ENCODE assay signal across 1 cellular context in the genomic region with DNA sequence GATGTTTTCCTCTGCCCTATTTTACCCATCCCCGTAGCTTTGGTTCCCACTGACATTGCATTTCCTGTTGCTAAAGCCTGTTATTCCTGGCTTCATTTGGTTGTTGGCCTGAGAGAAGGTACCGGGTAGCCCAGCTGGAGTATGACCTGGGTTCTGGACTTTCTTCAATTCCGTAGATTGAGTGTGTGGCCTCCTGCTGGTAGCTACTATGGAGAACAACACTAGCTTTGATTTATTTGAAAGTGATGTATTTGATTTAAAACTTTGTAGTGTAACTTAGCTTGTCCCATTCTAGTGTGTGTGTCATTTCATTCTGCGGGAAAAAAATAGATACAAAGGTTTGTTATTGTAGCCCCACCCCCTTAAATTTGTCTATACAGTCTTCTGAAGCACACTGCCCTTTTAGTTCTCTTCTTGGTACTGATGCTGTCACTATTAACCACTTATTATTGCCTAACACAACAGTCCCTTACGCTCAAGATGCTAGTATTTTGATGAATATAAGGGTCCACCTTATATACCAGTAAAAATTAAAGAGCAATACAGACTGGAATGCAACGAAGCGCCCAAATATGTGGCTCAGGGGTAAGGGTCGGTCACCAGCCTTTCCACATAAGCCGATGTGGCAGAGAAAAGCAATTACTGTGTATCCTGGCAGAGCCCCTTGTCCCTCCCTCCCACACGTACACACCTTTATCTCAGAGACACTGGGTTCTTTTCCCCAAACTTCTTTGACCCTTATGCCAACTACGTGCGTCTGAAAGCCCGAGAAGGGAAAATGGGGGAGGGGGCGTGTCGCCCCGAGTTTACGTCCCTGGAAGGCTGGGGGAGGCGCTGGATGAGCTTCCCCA.
TF ChIP-seq lines count a peak whose summit lies in the region.

No MANE protein-coding gene starts in this region.

TF ChIP-seq in K562, 482 proteins besides CTCF, POLR2A, EP300 and RAD21 (continued from another document):
- TF ChIP-seq RERE (CRISPR knock-in tag; IDR thresholded peaks at IDR 0.05; ENCODE audit: borderline replicate concordance): no peak
- peak; percentile 51; the same call in 1 of the 2 replicates for TF ChIP-seq HNRNPUL1 (IDR thresholded peaks at IDR 0.05; ENCODE audit: low read length)
- TF ChIP-seq KLF13 (tag; IDR thresholded peaks at IDR 0.05; ENCODE audit: borderline replicate concordance, low read depth): peak; percentile 77; the same call in 1 of the 2 replicates
- peak; percentile 26; the same call in 1 of the 2 replicates for TF ChIP-seq TARDBP (IDR thresholded peaks at IDR 0.05)
- no peak for TF ChIP-seq VEZF1 (CRISPR knock-in tag; IDR thresholded peaks at IDR 0.05)
- TF ChIP-seq TCF3 (CRISPR knock-in tag; IDR thresholded peaks at IDR 0.05): peak; percentile 12; the same call in 1 of the 2 replicates
- TF ChIP-seq NFIC (IDR thresholded peaks at IDR 0.05): no peak
- peak; percentile 95 to 98 for TF ChIP-seq RCOR1 (IDR thresholded peaks at IDR 0.05; ENCODE audit: borderline replicate concordance in 1 of 2, low read depth in 2 of 2, low read length in 2 of 2)
- 0 out of 2 replicates have a peak, but pooled peaks have one; percentile 49 for TF ChIP-seq ZNF561 (CRISPR knock-in tag; conservative IDR thresholded peaks at IDR 0.05)
- no peak for TF ChIP-seq PURB (CRISPR knock-in tag; IDR thresholded peaks at IDR 0.05; ENCODE audit: low read depth)
- TF ChIP-seq NR3C1 (CRISPR knock-in tag; IDR thresholded peaks at IDR 0.05): no peak
- TF ChIP-seq E2F1 (CRISPR knock-in tag; IDR thresholded peaks at IDR 0.05): 0 out of 2 replicates have a peak, but pooled peaks have one; percentile 13
- no peak for TF ChIP-seq CBFA2T3 (IDR thresholded peaks at IDR 0.05)
- peak; percentile 47; the same call in 1 of the 2 replicates for TF ChIP-seq ZNF23 (CRISPR knock-in tag; IDR thresholded peaks at IDR 0.05)
- 0 out of 2 replicates have a peak, but pooled peaks have one; percentile 78 for TF ChIP-seq KLF10 (CRISPR knock-in tag; IDR thresholded peaks at IDR 0.05)
- TF ChIP-seq ATF4 (CRISPR knock-in tag; IDR thresholded peaks at IDR 0.05): no peak
- TF ChIP-seq ZNF134 (CRISPR knock-in tag; conservative IDR thresholded peaks at IDR 0.05): no peak
- TF ChIP-seq ZNF518B (CRISPR knock-in tag; IDR thresholded peaks at IDR 0.05): peak; percentile 35; the same call in 1 of the 2 replicates
- peak; percentile 82 for TF ChIP-seq ZNF551 (CRISPR knock-in tag; IDR thresholded peaks at IDR 0.05)
- TF ChIP-seq TCF7 (IDR thresholded peaks at IDR 0.05; ENCODE audit: borderline replicate concordance): 0 out of 2 replicates have a peak, but pooled peaks have one; percentile 27
- TF ChIP-seq PHF21A (IDR thresholded peaks at IDR 0.05; ENCODE audit: borderline replicate concordance, low read depth): peak; percentile 99
- 0 out of 2 replicates have a peak, but pooled peaks have one; percentile 9 for TF ChIP-seq THAP12 (CRISPR knock-in tag; IDR thresholded peaks at IDR 0.05)
- no peak for TF ChIP-seq CLOCK (CRISPR knock-in tag; IDR thresholded peaks at IDR 0.05; ENCODE audit: borderline replicate concordance)
- TF ChIP-seq ZNF830 (CRISPR knock-in tag; IDR thresholded peaks at IDR 0.05): peak; percentile 89; the same call in 1 of the 2 replicates
- TF ChIP-seq ETV6 (IDR thresholded peaks at IDR 0.05; ENCODE audit: borderline replicate concordance in 1 of 2, low read depth in 2 of 2, low read length in 1 of 2): no peak
- peak; percentile 40; the same call in 1 of the 2 replicates for TF ChIP-seq ETV6 (CRISPR knock-in tag; IDR thresholded peaks at IDR 0.05; ENCODE audit: borderline replicate concordance)
- no peak for TF ChIP-seq BHLHE40 (IDR thresholded peaks at IDR 0.05; ENCODE audit: low read length)
- TF ChIP-seq RBM17 (IDR thresholded peaks at IDR 0.05; ENCODE audit: borderline replicate concordance, low read depth, low read length): no peak
- no peak for TF ChIP-seq TAL1 (IDR thresholded peaks at IDR 0.05)
- TF ChIP-seq XRCC3 (IDR thresholded peaks at IDR 0.05): no peak
